In the genomic region with DNA sequence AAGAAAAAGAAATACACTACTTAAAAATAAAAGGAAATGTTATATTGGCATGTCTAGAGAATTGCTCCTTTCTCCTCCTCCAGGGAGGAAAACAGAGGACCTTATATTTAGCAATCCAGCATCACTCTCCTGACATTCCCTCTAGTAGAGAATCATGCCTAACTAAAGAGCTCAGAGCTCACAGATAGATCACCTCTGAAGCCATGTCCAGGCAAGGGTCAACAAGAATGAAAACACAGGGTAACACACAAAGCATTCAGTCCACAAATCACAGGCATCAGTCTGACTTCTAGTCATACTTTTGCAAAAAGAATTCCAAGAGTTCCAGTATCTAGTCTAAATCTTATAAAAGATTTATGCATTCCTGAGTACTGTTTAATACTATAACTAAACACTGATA, we compare ENCODE assay signal across 21 cellular contexts. TPM values are rescaled to one million over a fixed set of nuclear protein-coding genes. Genes with fewer than 3 reads are reported as not detected.
DNase-seq lines count a peak whose midpoint lies in the region; ATAC-seq and TF ChIP-seq lines count a peak whose summit lies in the region.
"Had no signal": no experiment of that assay in that cellular context is flagged by ENCODE, and none has a peak within 500 bp of the region (broad histone marks: within the 10 kb centered on the region; RNA-seq: fewer than 3 reads in every experiment).

No MANE protein-coding gene starts in this region.

- H3K4me3 Mint-ChIP-seq in T-helper 1 cell treated with Interleukin-12 subunit alpha and Interleukin-12 subunit beta and Interleukin-4 antibody, amounts not matched to agents 30 μg/mL and 1 μg/mL, for 36 hours: peak overlapping the region; percentile 2
- no peak overlapping the region for H3K4me3 Mint-ChIP-seq in MCF 10A (ENCODE audit: unreplicated experiment)
- H3K4me3 Mint-ChIP-seq: neural progenitor cell had no signal

- DNase-seq in T-helper 1 cell: no peak
- peak; percentile 24 for DNase-seq in GM23248
- peak; percentile 61 for DNase-seq in amniotic epithelial cell (ENCODE audit: low read depth)
- DNase-seq in gastrocnemius medialis: no peak
- DNase-seq in MCF 10A (ENCODE audit: unreplicated experiment): no peak
- DNase-seq in kidney tubule cell (ENCODE audit: low spot score): no peak
- DNase-seq: 8988T; activated naive CD4-positive, alpha-beta T cell treated with anti-CD3 and anti-CD28 coated beads, Interleukin-2, amount 50 U/mL, for 16 hours; activated T-cell treated with anti-CD3 and anti-CD28 coated beads, Interleukin-2, amount 50 U/mL, for 1 hour; GOT3; left ventricle myocardium superior; NCI-H1417; NCI-H446 treated with DMSO at 0.1 percent for 48 hours; stimulated activated CD4-positive, alpha-beta T cell treated with anti-CD3 and anti-CD28 coated beads, Interleukin-2, amount 100 ng/mL, for 24 hours; testis had no signal

- CTCF ChIA-PET in MCF 10A (lab: Yijun Ruan, JAX): interaction anchor here (0.6 kb wide), 2 partner anchors 20 to 322 kb away, joined by 3 read pairs; no protein-coding TSS in a partner anchor

- no peak overlapping the region for H2AFZ ChIP-seq in GM23248
- H2AFZ ChIP-seq: neural progenitor cell had no signal

- H3K27ac Mint-ChIP-seq in T-helper 1 cell treated with Interleukin-12 subunit alpha and Interleukin-12 subunit beta and Interleukin-4 antibody, amounts not matched to agents 30 μg/mL and 1 μg/mL, for 36 hours: peak overlapping the region; percentile 47
- no peak overlapping the region for H3K27ac Mint-ChIP-seq in MCF 10A (ENCODE audit: low read depth, unreplicated experiment)
- H3K27ac Mint-ChIP-seq: neural progenitor cell had no signal

- H3K36me3 ChIP-seq in GM23248 (ENCODE audit: low read depth) (peaks cover 41% of the 10 kb centered on the region), gastrocnemius medialis (peaks cover 0 to 46% of the 10 kb centered on the region in 2 donors)
- H3K36me3 ChIP-seq: neural progenitor cell had no signal

- peaks cover 53% of the 10 kb centered on the region for H3K4me1 Mint-ChIP-seq in T-helper 1 cell treated with Interleukin-12 subunit alpha and Interleukin-12 subunit beta and Interleukin-4 antibody, amounts not matched to agents 30 μg/mL and 1 μg/mL, for 36 hours (ENCODE audit: low read depth)
- peaks cover 23% of the 10 kb centered on the region for H3K4me1 Mint-ChIP-seq in MCF 10A (ENCODE audit: insufficient read depth, unreplicated experiment)

- intact Hi-C loops in gastrocnemius medialis (cut with DNase I; ENCODE audit: low total_unique reads) (no loop called here), MCF 10A (cut with micrococcal nuclease) (no loop called here)

- TF ChIP-seq POLR2A in gastrocnemius medialis (IDR thresholded peaks at IDR 0.05): no peak

- H3K9me3 Mint-ChIP-seq in T-helper 1 cell treated with Interleukin-12 subunit alpha and Interleukin-12 subunit beta and Interleukin-4 antibody, amounts not matched to agents 30 μg/mL and 1 μg/mL, for 36 hours: no peaks in the 10 kb centered on the region
- H3K9me3 Mint-ChIP-seq in MCF 10A (ENCODE audit: unreplicated experiment): no peaks in the 10 kb centered on the region
- H3K9me3 Mint-ChIP-seq: neural progenitor cell; stimulated activated effector memory CD8-positive, alpha-beta T cell treated with anti-CD3 and anti-CD28 coated beads, Interleukin-12 subunit alpha, Interleukin-12 subunit beta, amount 100 ng/mL, for 72 hours had no signal

- H3K36me3 Mint-ChIP-seq in T-helper 1 cell treated with Interleukin-12 subunit alpha and Interleukin-12 subunit beta and Interleukin-4 antibody, amounts not matched to agents 30 μg/mL and 1 μg/mL, for 36 hours (ENCODE audit: low read depth): peaks cover 74% of the 10 kb centered on the region
- H3K36me3 Mint-ChIP-seq in MCF 10A (ENCODE audit: insufficient read depth, unreplicated experiment): peaks cover 62% of the 10 kb centered on the region

- no peaks in the 10 kb centered on the region for H4K20me1 ChIP-seq in GM23248 (ENCODE audit: insufficient read depth)

- no TSS peak for BruUV-seq in MCF 10A (replicated peaks; lab: Mats Ljungman, UMichigan)

- H3K9me3 ChIP-seq in GM23248 (ENCODE audit: low read depth): no peaks in the 10 kb centered on the region
- no peaks in the 10 kb centered on the region for H3K9me3 ChIP-seq in gastrocnemius medialis
- H3K9me3 ChIP-seq: mucosa of descending colon, prostate gland, testis had no signal

- H3K9ac ChIP-seq in GM23248: no peak overlapping the region; the same call in 1 of the 2 replicates
- H3K9ac ChIP-seq: neural progenitor cell had no signal

- H3K9me2 ChIP-seq in GM23248 (ENCODE audit: insufficient read depth): no peaks in the 10 kb centered on the region

- in situ Hi-C loops in GM23248 (cut with MboI) (no loop called here), gastrocnemius medialis (cut with MboI; ENCODE audit: low sequenced_read_pairs in 4 of 4) (loop anchor here in 1 of 4 donors (5.0 kb wide), 1 partner anchor 47 kb away; no protein-coding TSS in a partner anchor)

- H3K4me1 ChIP-seq in GM23248 (ENCODE audit: insufficient read depth) (peaks cover 30% of the 10 kb centered on the region), gastrocnemius medialis (peaks cover 12 to 24% of the 10 kb centered on the region in 2 donors)

- H3K27ac ChIP-seq in GM23248: peak overlapping the region; percentile 59
- H3K27ac ChIP-seq in gastrocnemius medialis: peak overlapping the region; percentile 42 to 76 (median 66)
- H3K27ac ChIP-seq: neural progenitor cell, prostate gland, testis had no signal

- peak overlapping the region; percentile 70 for H3K4me2 ChIP-seq in GM23248 (ENCODE audit: unreplicated experiment)
- H3K4me2 ChIP-seq: neural progenitor cell had no signal

- TF ChIP-seq CTCF in gastrocnemius medialis (IDR thresholded peaks at IDR 0.05 in 4 of 5, conservative IDR thresholded peaks at IDR 0.05 in 1 of 5) (no peak), MCF 10A (IDR thresholded peaks at IDR 0.05; ENCODE audit: unreplicated experiment) (no peak)

- ATAC-seq in gastrocnemius medialis: no peak
- ATAC-seq in GM18498 (IDR thresholded peaks at IDR 0.05; ENCODE audit: unreplicated experiment): no peak
- ATAC-seq: left ventricle myocardium superior had no signal

- no peaks in the 10 kb centered on the region for H3K27me3 ChIP-seq in GM23248 (replicated peaks; ENCODE audit: insufficient read depth)
- H3K27me3 ChIP-seq in gastrocnemius medialis: no peaks in the 10 kb centered on the region
- H3K27me3 ChIP-seq: neural progenitor cell, testis had no signal

- POLR2A ChIA-PET in MCF 10A (lab: Yijun Ruan, JAX): interaction anchor here (0.7 to 1.6 kb wide), 2 partner anchors 145 to 423 kb away, joined by 4 to 5 read pairs; a partner anchor contains a TSS

- H3K79me2 ChIP-seq in GM23248 (ENCODE audit: insufficient read depth): peaks cover 38% of the 10 kb centered on the region

- H3K27me3 Mint-ChIP-seq in T-helper 1 cell treated with Interleukin-12 subunit alpha and Interleukin-12 subunit beta and Interleukin-4 antibody, amounts not matched to agents 30 μg/mL and 1 μg/mL, for 36 hours (ENCODE audit: low read depth): no peaks in the 10 kb centered on the region
- H3K27me3 Mint-ChIP-seq in MCF 10A (ENCODE audit: insufficient read depth, unreplicated experiment): no peaks in the 10 kb centered on the region

- no peak overlapping the region for H3K4me3 ChIP-seq in GM23248
- H3K4me3 ChIP-seq in gastrocnemius medialis: no peak overlapping the region
- H3K4me3 ChIP-seq: mucosa of descending colon, neural progenitor cell, prostate gland, testis had no signal

- peaks cover 19% of the 10 kb centered on the region; the same call in 1 of the 2 replicates for H3F3A ChIP-seq in GM23248 (ENCODE audit: insufficient read depth)

RNA-seq across cellular contexts. Expression of a gene that starts 4.4 kb away (rescaled TPM):
- total RNA-seq in GM23248 (2014; rRNA removed; shearing (Covaris generic)): 1.9 and 3.0 TPM in 2 replicates
- polyA plus RNA-seq in GM23248 (2016; fragmentation: Nextera tagmentation; extraction: Ambion mirVana): 1.1 and 1.4 TPM in 2 replicates
- total RNA-seq in gastrocnemius medialis (1 to 10 TPM in 1 of 4 donors, under 1 TPM in 3; 0.20 to 1.3 (median 0.24) TPM), MCF 10A (2022) (3.7 and 6.4 TPM in 2 replicates)

RNA-seq across cellular contexts. Expression of a gene that starts 23.3 kb away (rescaled TPM):
- 2.5 and 4.0 TPM in 2 replicates for total RNA-seq in GM23248 (2014; rRNA removed; shearing (Covaris generic))
- polyA plus RNA-seq in GM23248 (2016; fragmentation: Nextera tagmentation; extraction: Ambion mirVana): 2.6 and 2.8 TPM in 2 replicates
- total RNA-seq in gastrocnemius medialis: 10 to 100 TPM; 12.3 to 52.9 (median 30.2) TPM
- total RNA-seq in MCF 10A (2022): 4.8 and 4.9 TPM in 2 replicates

RNA-seq across cellular contexts. Expression of a gene that starts 50.7 kb away (rescaled TPM):
- total RNA-seq in GM23248 (2014; rRNA removed; shearing (Covaris generic)): 28.6 and 38.4 TPM in 2 replicates
- 113 and 114 TPM in 2 replicates for polyA plus RNA-seq in GM23248 (2016; fragmentation: Nextera tagmentation; extraction: Ambion mirVana)
- total RNA-seq in gastrocnemius medialis: 10 to 100 TPM; 40.6 to 73.8 (median 54.5) TPM
- 72.2 and 78.5 TPM in 2 replicates for total RNA-seq in MCF 10A (2022)

RNA-seq across cellular contexts. Expression of a gene that starts 50.9 kb away (rescaled TPM):
- total RNA-seq in GM23248 (2014; rRNA removed; shearing (Covaris generic)): 270 and 418 TPM in 2 replicates
- polyA plus RNA-seq in GM23248 (2016; fragmentation: Nextera tagmentation; extraction: Ambion mirVana): 331 and 350 TPM in 2 replicates
- total RNA-seq in gastrocnemius medialis: 10 to 100 TPM; 24.1 to 45.1 (median 33.8) TPM
- total RNA-seq in MCF 10A (2022): 130 and 147 TPM in 2 replicates

Comparison
In these comparisons a context has a peak if more than half of its experiments do, and no peak if none do; other contexts are left out.
1. DNase-seq: peak in GM23248 (single experiment) and amniotic epithelial cell (single experiment); none in T-helper 1 cell (0 of 5), gastrocnemius medialis (0 of 2), MCF 10A (single experiment) and kidney tubule cell (single experiment).